22 cellular contexts compared by ENCODE assay signal in genomic region chr1:47745725-47746609, GRCh38.
DNase-seq lines count a peak whose midpoint lies in the region; ATAC-seq and TF ChIP-seq lines count a peak whose summit lies in the region.
"Had no signal": no experiment of that assay in that cellular context is flagged by ENCODE, and none has a peak within 500 bp of the region (broad histone marks: within the 10 kb centered on the region; RNA-seq: fewer than 3 reads in every experiment).

No MANE protein-coding gene starts in this region.

- no peak overlapping the region for H3K4me3 Mint-ChIP-seq in type B pancreatic cell

- H3K36me3 ChIP-seq in left ventricle myocardium inferior (no peaks in the 10 kb centered on the region), lower lobe of right lung (no peaks in the 10 kb centered on the region)
- H3K36me3 ChIP-seq: BE2C, MG63 had no signal

- intact Hi-C loops in Right ventricle myocardium inferior (cut with DNase I) (no loop called here), left ventricle myocardium inferior (cut with micrococcal nuclease) (loop anchor here (10.0 kb wide), 2 partner anchors 249 to 319 kb away; partner anchors contain the start of gene TRABD2B), lower lobe of right lung (cut with DNase I) (no loop called here)

- peaks cover 7% of the 10 kb centered on the region for H3K4me1 Mint-ChIP-seq in type B pancreatic cell (ENCODE audit: unreplicated experiment)

- no peak for TF ChIP-seq CTCF in left ventricle myocardium inferior (IDR thresholded peaks at IDR 0.05; ENCODE audit: borderline replicate concordance)
- TF ChIP-seq CTCF in coronary artery (IDR thresholded peaks at IDR 0.05): no peak
- no peak for TF ChIP-seq CTCF in type B pancreatic cell (conservative IDR thresholded peaks at IDR 0.05)
- no peak for TF ChIP-seq CTCF in lower lobe of right lung (IDR thresholded peaks at IDR 0.05)

- H3K4me3 ChIP-seq in left ventricle myocardium inferior: no peak overlapping the region
- H3K4me3 ChIP-seq in coronary artery: no peak overlapping the region
- no peak overlapping the region for H3K4me3 ChIP-seq in lower lobe of right lung
- H3K4me3 ChIP-seq: A549, MG63, SK-N-MC had no signal

- H3K27me3 ChIP-seq in left ventricle myocardium inferior (ENCODE audit: low read depth) (peaks cover 21% of the 10 kb centered on the region), lower lobe of right lung (ENCODE audit: low read depth) (no peaks in the 10 kb centered on the region)
- H3K27me3 ChIP-seq: BE2C, MG63 had no signal

- no peak overlapping the region for H3K27ac Mint-ChIP-seq in type B pancreatic cell

- H3K27ac ChIP-seq in left ventricle myocardium inferior (replicated peaks) (no peak overlapping the region), coronary artery (no peak overlapping the region), lower lobe of right lung (no peak overlapping the region)
- H3K27ac ChIP-seq: A549, SK-N-MC had no signal

- H3K4me1 ChIP-seq in left ventricle myocardium inferior (no peaks in the 10 kb centered on the region), lower lobe of right lung (peaks cover under 1% of the 10 kb centered on the region)
- H3K4me1 ChIP-seq: A549, BE2C had no signal

- H3K36me3 Mint-ChIP-seq in type B pancreatic cell: no peaks in the 10 kb centered on the region

- DNase-seq in Right ventricle myocardium inferior (ENCODE audit: missing footprints) (no peak), left ventricle myocardium inferior (no peak), coronary artery (ENCODE audit: low spot score) (peak; percentile 45), type B pancreatic cell (ENCODE audit: extremely low spot score, unreplicated experiment) (peak; percentile 42), lower lobe of right lung (no peak)
- no peak for DNase-seq in activated T-cell treated with anti-CD3 and anti-CD28 coated beads, Interleukin-2, amount 50 U/mL, for 1 hour
- DNase-seq: BE2C, DMS53, GDM1, GOT3, HCEC 1CT, MG63, NCI-H1417, NCI-H187, NCI-H226, NCI-H510A treated with DMSO at 0.1 percent for 48 hours, NCI-H748 treated with DMSO at 0.1 percent for 48 hours, SHP77, SW 1271 had no signal

- peaks cover 9% of the 10 kb centered on the region for H3K27me3 Mint-ChIP-seq in type B pancreatic cell

- peaks cover 10% of the 10 kb centered on the region for H3K9me3 ChIP-seq in left ventricle myocardium inferior (replicated peaks)
- H3K9me3 ChIP-seq in lower lobe of right lung: no peaks in the 10 kb centered on the region
- H3K9me3 ChIP-seq: A549, BE2C had no signal

- peaks cover 4% of the 10 kb centered on the region for H3K9me3 Mint-ChIP-seq in type B pancreatic cell

- peak; percentile 62 for ATAC-seq in Right ventricle myocardium inferior
- peak; percentile 79 for ATAC-seq in HG02852 (IDR thresholded peaks at IDR 0.05; ENCODE audit: unreplicated experiment)
- ATAC-seq in lower lobe of right lung: no peak
- ATAC-seq: A549 had no signal

Comparison
In these comparisons a context has a peak if more than half of its experiments do, and no peak if none do; other contexts are left out.
1. ATAC-seq: peak in Right ventricle myocardium inferior (single experiment) and HG02852 (single experiment); none in lower lobe of right lung (0 of 2).
2. DNase-seq: peak in coronary artery (single experiment) and type B pancreatic cell (single experiment); none in Right ventricle myocardium inferior (single experiment), left ventricle myocardium inferior (single experiment), lower lobe of right lung (single experiment) and activated T-cell treated with anti-CD3 and anti-CD28 coated beads, Interleukin-2, amount 50 U/mL, for 1 hour (single experiment).